24 cellular contexts compared by ENCODE assay signal in the genomic region with DNA sequence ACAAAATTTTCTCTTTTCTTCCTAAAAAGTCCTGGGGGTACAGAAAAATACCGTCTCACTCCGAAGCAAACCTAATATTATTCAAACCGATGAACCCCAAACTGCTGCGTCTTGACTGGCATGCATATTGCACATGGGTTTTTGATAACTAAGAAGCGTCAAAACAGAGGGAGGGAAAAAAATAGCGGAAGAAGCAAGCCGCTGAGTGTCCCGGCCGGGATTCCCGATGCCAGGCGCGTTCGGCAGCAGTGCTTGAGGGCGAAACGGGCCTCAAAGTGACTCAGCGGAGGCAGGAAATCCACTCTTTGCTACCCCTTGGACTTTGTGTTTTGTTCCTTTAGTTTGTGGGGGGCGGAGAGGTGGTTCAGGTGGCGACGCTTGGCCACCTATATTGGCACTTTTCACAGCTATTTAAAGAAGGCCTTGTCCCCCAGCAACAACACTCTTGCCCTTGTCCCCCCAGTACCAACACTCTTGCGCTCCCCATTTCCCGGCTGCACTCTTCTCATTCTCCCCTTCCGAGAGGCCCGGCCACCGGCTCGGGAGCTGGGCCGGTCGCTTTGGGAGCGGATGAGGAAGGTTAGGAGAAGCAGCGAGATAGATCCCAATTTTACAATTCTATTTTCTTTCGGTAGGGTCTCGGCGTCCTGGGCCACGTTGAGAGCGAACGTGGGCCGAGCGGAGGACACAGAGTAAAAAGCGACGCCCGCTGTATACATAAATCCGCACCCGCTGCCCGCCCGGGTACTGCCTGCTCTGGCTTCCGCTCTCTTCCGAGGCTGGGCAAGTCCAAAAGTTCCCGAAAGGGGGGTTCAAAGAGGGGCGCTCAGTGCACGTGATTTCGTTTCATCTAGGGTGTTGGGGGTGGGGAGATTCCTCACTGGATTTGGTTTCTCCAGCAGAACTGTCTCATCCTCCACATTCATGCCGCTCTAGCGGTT. TPM values are rescaled to one million over a fixed set of nuclear protein-coding genes. Genes with fewer than 3 reads are reported as not detected.
A peak's percentile ranks its signal among the peaks of the same experiment; 100 is the strongest.
DNase-seq lines count a peak whose midpoint lies in the region; ATAC-seq and TF ChIP-seq lines count a peak whose summit lies in the region.
"Had no signal": no experiment of that assay in that cellular context is flagged by ENCODE, and none has a peak within 500 bp of the region (broad histone marks: within the 10 kb centered on the region; RNA-seq: fewer than 3 reads in every experiment).

No MANE protein-coding gene starts in this region.

- H3K27ac ChIP-seq in H9 (ENCODE audit: insufficient read length, low read depth, low read length) (no peak overlapping the region), esophagus muscularis mucosa (replicated peaks in 1 of 4) (no peak overlapping the region)
- H3K27ac ChIP-seq: C4-2B, coronary artery, PC-9, SK-N-MC, spleen, uterus had no signal

- H3K4me3 Mint-ChIP-seq in T-helper 2 cell treated with Interferon-gamma antibody and Interleukin-4, amounts not matched to agents 5 μg/mL and 100 μg/mL, for 36 hours, result no peak overlapping the region
- H3K4me3 Mint-ChIP-seq in H9, result peak overlapping the region; percentile 40 to 84
- H3K4me3 Mint-ChIP-seq in neural crest cell, result peak overlapping the region; percentile 41
- H3K4me3 Mint-ChIP-seq: activated CD8-positive, alpha-beta T cell treated with anti-CD3 and anti-CD28 coated beads, Interleukin-2, amount 10 ng/mL, durations not matched to agents 7 days and 5 days had no signal

- TF ChIP-seq POLR2A in esophagus muscularis mucosa (IDR thresholded peaks at IDR 0.05; ENCODE audit: low read depth), result no peak

- no peaks in the 10 kb centered on the region for H3K4me1 Mint-ChIP-seq in T-helper 2 cell treated with Interferon-gamma antibody and Interleukin-4, amounts not matched to agents 5 μg/mL and 100 μg/mL, for 36 hours (ENCODE audit: low read depth)
- peaks cover 49 to 63% of the 10 kb centered on the region in 2 experiments for H3K4me1 Mint-ChIP-seq in H9
- peaks cover 26% of the 10 kb centered on the region for H3K4me1 Mint-ChIP-seq in neural crest cell

- no peak overlapping the region for H2BK120ac ChIP-seq in H9 (ENCODE audit: low read depth, low read length, poor library complexity, severe bottlenecking)

- no peaks in the 10 kb centered on the region for H3K79me2 ChIP-seq in H9 (ENCODE audit: insufficient read depth, low read length)

- H3K4ac ChIP-seq in H9 (ENCODE audit: low read depth, low read length), result no peak overlapping the region

- no peaks in the 10 kb centered on the region for H3K9me3 Mint-ChIP-seq in T-helper 2 cell treated with Interferon-gamma antibody and Interleukin-4, amounts not matched to agents 5 μg/mL and 100 μg/mL, for 36 hours
- H3K9me3 Mint-ChIP-seq in H9 (peaks cover 2 to 6% of the 10 kb centered on the region in 2 experiments; a peak in 2 of 5 replicates), neural crest cell (no peaks in the 10 kb centered on the region)
- H3K9me3 Mint-ChIP-seq: stimulated activated memory B cell treated with anti-CD40 and anti-IgM and Interleukin-4, amounts not matched to agents 10 μg/mL and 1 μg/mL and 100 μg/mL, for 72 hours had no signal

- H4K91ac ChIP-seq in H9 (ENCODE audit: insufficient read length, low read depth, low read length), result no peak overlapping the region

- no peak overlapping the region for H4K8ac ChIP-seq in H9 (replicated peaks; ENCODE audit: insufficient read length, low read depth, low read length)

- H2BK20ac ChIP-seq in H9 (ENCODE audit: low read depth, low read length, poor library complexity, severe bottlenecking), result no peak overlapping the region

- no peak overlapping the region for H3K18ac ChIP-seq in H9 (ENCODE audit: insufficient read length, low read depth, low read length)

- TF ChIP-seq CTCF in H9 (conservative IDR thresholded peaks at IDR 0.05) (no peak), esophagus muscularis mucosa (IDR thresholded peaks at IDR 0.05) (no peak), neural crest cell (conservative IDR thresholded peaks at IDR 0.05) (no peak)

- WGBS in H9 (ENCODE audit: extremely low coverage, insufficient read length, low lambda C conversion rate), result no CpG with 5 or more reads among the region's 52 CpGs
- WGBS in esophagus muscularis mucosa, result 9% methylated on average over 52 of the region's 52 CpGs

- no peaks in the 10 kb centered on the region for H4K20me1 ChIP-seq in H9 (ENCODE audit: control insufficient read depth, insufficient read depth, insufficient read length)

- peak overlapping the region; percentile 64 for H3K4me2 ChIP-seq in H9 (ENCODE audit: insufficient read depth, insufficient read length, low read length)
- H3K4me2 ChIP-seq: PC-9 had no signal

- peaks cover 88% of the 10 kb centered on the region for H3K27me3 Mint-ChIP-seq in T-helper 2 cell treated with Interferon-gamma antibody and Interleukin-4, amounts not matched to agents 5 μg/mL and 100 μg/mL, for 36 hours (ENCODE audit: low read depth)
- H3K27me3 Mint-ChIP-seq in H9 (ENCODE audit: low read depth) (peaks cover 99% of the 10 kb centered on the region), neural crest cell (ENCODE audit: low read depth) (peaks cover 97% of the 10 kb centered on the region)

- H3K9me3 ChIP-seq in H9 (ENCODE audit: control insufficient read depth, low read depth, low read length) (no peaks in the 10 kb centered on the region), esophagus muscularis mucosa (no peaks in the 10 kb centered on the region)
- H3K9me3 ChIP-seq: spleen, uterus had no signal

- H3K27ac Mint-ChIP-seq in T-helper 2 cell treated with Interferon-gamma antibody and Interleukin-4, amounts not matched to agents 5 μg/mL and 100 μg/mL, for 36 hours, result peak overlapping the region; percentile 41
- H3K27ac Mint-ChIP-seq in H9 (no peak overlapping the region), neural crest cell (ENCODE audit: unreplicated experiment) (no peak overlapping the region)
- H3K27ac Mint-ChIP-seq: activated CD8-positive, alpha-beta T cell treated with anti-CD3 and anti-CD28 coated beads, Interleukin-2, amount 10 ng/mL, durations not matched to agents 7 days and 5 days; stimulated activated memory B cell treated with anti-CD40 and anti-IgM and Interleukin-4, amounts not matched to agents 10 μg/mL and 1 μg/mL and 100 μg/mL, for 72 hours had no signal

- no peak for DNase-seq in T-helper 2 cell treated with Interferon-gamma antibody and Interleukin-4, amounts not matched to agents 5 μg/mL and 100 μg/mL, for 36 hours (ENCODE audit: low spot score)
- DNase-seq in T-helper 2 cell (no peak), H9 (peak; percentile 45), esophagus muscularis mucosa (ENCODE audit: extremely low spot score) (peak; percentile 79), neural crest cell (ENCODE audit: low read depth, low spot score) (no peak), occipital lobe (lab: John Stamatoyannopoulos, UW) (no peak), GM19238 (ENCODE audit: insufficient read length, low spot score) (no peak)
- DNase-seq: activated CD8-positive, alpha-beta T cell treated with anti-CD3 and anti-CD28 coated beads, Interleukin-2, amount 10 ng/mL, durations not matched to agents 7 days and 5 days; activated effector memory CD4-positive, alpha-beta T cell treated with anti-CD3 and anti-CD28 coated beads, Interleukin-2, amount 50 U/mL, for 16 hours; DND-41; erythroblast; NCI-H1092; NCI-H748 treated with DMSO at 0.1 percent for 48 hours; PC-9; posterior cingulate gyrus; spleen; uterus had no signal

- intact Hi-C loops in esophagus muscularis mucosa (cut with DNase I), result no loop called here

- no peak overlapping the region for H3K56ac ChIP-seq in H9 (ENCODE audit: insufficient read length, low read depth, low read length)

- H4K5ac ChIP-seq in H9 (ENCODE audit: insufficient read length, low read depth, low read length), result no peak overlapping the region

- H3K23me2 ChIP-seq in H9 (ENCODE audit: insufficient read length, low read depth, low read length, poor library complexity, severe bottlenecking), result peaks cover 36% of the 10 kb centered on the region

- no peak overlapping the region for H3T11ph ChIP-seq in H9 (ENCODE audit: low read length)

- no peak overlapping the region for H3K23ac ChIP-seq in H9 (ENCODE audit: insufficient read length, low read depth, low read length)

- H3K4me1 ChIP-seq in H9 (ENCODE audit: insufficient read depth, low read length) (no peaks in the 10 kb centered on the region), esophagus muscularis mucosa (peaks cover 38 to 52% (median 47%) of the 10 kb centered on the region in 4 donors)

- no peak overlapping the region for H2BK15ac ChIP-seq in H9 (ENCODE audit: low read depth, low read length)

- no peak for TF ChIP-seq EP300 in esophagus muscularis mucosa (IDR thresholded peaks at IDR 0.05)

- H3K4me3 ChIP-seq in esophagus muscularis mucosa, result peak overlapping the region in 1 of 4 donors; percentile 20
- H3K4me3 ChIP-seq: coronary artery, K562, PC-9, SK-N-MC, uterus had no signal

- ATAC-seq in GM18520 (IDR thresholded peaks at IDR 0.05; ENCODE audit: unreplicated experiment), result no peak
- ATAC-seq: activated CD8-positive, alpha-beta T cell treated with anti-CD3 and anti-CD28 coated beads, Interleukin-2, amount 10 ng/mL, durations not matched to agents 7 days and 5 days; K562; stimulated activated memory B cell treated with anti-CD40 and anti-IgM and Interleukin-4, amounts not matched to agents 10 μg/mL and 1 μg/mL and 100 μg/mL, for 72 hours had no signal

- H2BK5ac ChIP-seq in H9 (ENCODE audit: insufficient read length, low read length), result no peak overlapping the region

- H3K14ac ChIP-seq in H9 (ENCODE audit: insufficient read depth, low read length), result no peak overlapping the region

- H2AK5ac ChIP-seq in H9 (ENCODE audit: insufficient read length, low read length), result no peak overlapping the region

- H3K27me3 ChIP-seq in H9 (ENCODE audit: insufficient read depth, low read length) (peaks cover 78% of the 10 kb centered on the region), esophagus muscularis mucosa (peaks cover 7 to 89% (median 74%) of the 10 kb centered on the region in 4 donors)

- H3K36me3 Mint-ChIP-seq in T-helper 2 cell treated with Interferon-gamma antibody and Interleukin-4, amounts not matched to agents 5 μg/mL and 100 μg/mL, for 36 hours (ENCODE audit: low read depth), result no peaks in the 10 kb centered on the region
- H3K36me3 Mint-ChIP-seq in H9 (ENCODE audit: insufficient read depth in 1 of 3, low read depth in 3 of 3) (no peaks in the 10 kb centered on the region; a peak in 2 of 7 replicates), neural crest cell (ENCODE audit: low read depth) (no peaks in the 10 kb centered on the region)
- H3K36me3 Mint-ChIP-seq: stimulated activated memory B cell treated with anti-CD40 and anti-IgM and Interleukin-4, amounts not matched to agents 10 μg/mL and 1 μg/mL and 100 μg/mL, for 72 hours had no signal

- H2BK12ac ChIP-seq in H9 (ENCODE audit: insufficient read length, low read depth, low read length), result no peak overlapping the region

- no peaks in the 10 kb centered on the region for H3K36me3 ChIP-seq in esophagus muscularis mucosa
- H3K36me3 ChIP-seq: spleen, uterus had no signal

- H3K9ac ChIP-seq in H9 (ENCODE audit: extremely low read depth, insufficient read length, low read length), result no peak overlapping the region

- no peak overlapping the region for H2AFZ ChIP-seq in H9 (ENCODE audit: low read length)
- H2AFZ ChIP-seq: PC-9 had no signal

- H3K79me1 ChIP-seq in H9 (ENCODE audit: insufficient read depth, low read depth, low read length, poor library complexity, severe bottlenecking), result no peaks in the 10 kb centered on the region

RNA-seq across cellular contexts. Expression of a gene that starts 2.5 kb away (rescaled TPM):
- total RNA-seq in H9 (2021), result not detected in 2 replicates
- total RNA-seq in esophagus muscularis mucosa, result under 1 TPM in 3 of 4 donors, not detected in 1; 0.32 to 0.98 (median 0.33) TPM
- total RNA-seq in neural crest cell, result not detected in 2 replicates
- total RNA-seq in occipital lobe, result not detected
- total RNA-seq: A172; activated CD8-positive, alpha-beta T cell treated with anti-CD3 and anti-CD28 coated beads, Interleukin-2, amount 10 ng/mL, durations not matched to agents 7 days and 5 days; K562; PC-9; spleen had no signal

Comparison
In these comparisons a context has a peak if more than half of its experiments do, and no peak if none do; other contexts are left out.
1. DNase-seq: peak in H9 (single experiment) and esophagus muscularis mucosa (single experiment); none in T-helper 2 cell treated with Interferon-gamma antibody and Interleukin-4, amounts not matched to agents 5 μg/mL and 100 μg/mL, for 36 hours (single experiment), T-helper 2 cell (0 of 5), neural crest cell (single experiment), occipital lobe (single experiment) and GM19238 (single experiment).